24 cellular contexts compared by ENCODE assay signal in the genomic region with DNA sequence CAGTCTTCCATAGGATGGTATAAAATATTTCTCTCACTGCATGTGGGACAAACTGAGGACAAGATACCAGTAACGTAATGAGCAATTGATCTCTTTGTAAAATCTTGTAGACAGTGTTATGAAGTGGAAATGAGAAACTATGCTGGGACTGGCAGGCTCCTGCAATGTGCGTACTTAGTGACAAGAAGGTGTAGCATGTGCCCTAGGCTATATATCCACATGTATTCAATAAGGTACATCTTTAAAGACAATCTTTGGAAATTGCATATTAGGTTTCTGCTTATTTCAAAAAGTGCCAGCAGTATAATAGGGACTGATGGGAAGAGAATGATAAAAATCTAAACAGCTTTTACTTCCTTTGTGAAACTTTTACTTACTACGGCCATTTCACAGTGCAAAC.
"Had no signal": no experiment of that assay in that cellular context is flagged by ENCODE, and none has a peak within 500 bp of the region (broad histone marks: within the 10 kb centered on the region; RNA-seq: fewer than 3 reads in every experiment).

No MANE protein-coding gene starts in this region.

- H3K4me2 ChIP-seq: hepatocyte had no signal

- H3K79me2 ChIP-seq: hepatocyte, parathyroid adenoma had no signal

- FAIRE-seq: kidney had no signal

- H3K27ac ChIP-seq: dorsolateral prefrontal cortex, foreskin keratinocyte, gastroesophageal sphincter, hepatocyte, neutrophil, parathyroid adenoma, right atrium auricular region, skin epidermis, spleen, thyroid gland had no signal

- H3K4me3 ChIP-seq: dorsolateral prefrontal cortex, gastroesophageal sphincter, heart left ventricle, hepatocyte, lung, right atrium auricular region, skin epidermis, spleen, thyroid gland had no signal

- H2AFZ ChIP-seq: hepatocyte had no signal

- H3K4me3 Mint-ChIP-seq: memory B cell; naive B cell; natural killer cell treated with Interleukin-12 subunit alpha and Interleukin-12 subunit beta and Interleukin-15 and Interleukin-18, amount 100 ng/mL, for 72 hours; neural crest cell; stimulated activated naive CD8-positive, alpha-beta T cell treated with anti-CD3 and anti-CD28 coated beads, Interleukin-15, amount 100 ng/mL, for 72 hours; type B pancreatic cell had no signal

- H3K4me1 ChIP-seq: foreskin keratinocyte, heart left ventricle, parathyroid adenoma, right atrium auricular region, spleen, thyroid gland had no signal

- H3K27ac Mint-ChIP-seq: memory B cell; naive B cell; natural killer cell treated with Interleukin-12 subunit alpha and Interleukin-12 subunit beta and Interleukin-15 and Interleukin-18, amount 100 ng/mL, for 72 hours; progenitor cell of endocrine pancreas; stimulated activated naive CD8-positive, alpha-beta T cell treated with anti-CD3 and anti-CD28 coated beads, Interleukin-15, amount 100 ng/mL, for 72 hours; type B pancreatic cell had no signal

- ATAC-seq: foreskin keratinocyte; gastroesophageal sphincter; heart left ventricle; left lobe of liver; natural killer cell treated with Interleukin-12 subunit alpha and Interleukin-12 subunit beta and Interleukin-15 and Interleukin-18, amount 100 ng/mL, for 72 hours; stimulated activated naive CD8-positive, alpha-beta T cell treated with anti-CD3 and anti-CD28 coated beads, Interleukin-15, amount 100 ng/mL, for 72 hours had no signal

- H3K9me3 Mint-ChIP-seq: memory B cell; natural killer cell treated with Interleukin-12 subunit alpha and Interleukin-12 subunit beta and Interleukin-15 and Interleukin-18, amount 100 ng/mL, for 72 hours; stimulated activated naive CD8-positive, alpha-beta T cell treated with anti-CD3 and anti-CD28 coated beads, Interleukin-15, amount 100 ng/mL, for 72 hours had no signal

- H3K36me3 ChIP-seq: gastroesophageal sphincter, heart left ventricle, neutrophil, right atrium auricular region, spleen, thyroid gland had no signal

- H3K9ac ChIP-seq: parathyroid adenoma had no signal

- H3K36me3 Mint-ChIP-seq: memory B cell; naive B cell; natural killer cell treated with Interleukin-12 subunit alpha and Interleukin-12 subunit beta and Interleukin-15 and Interleukin-18, amount 100 ng/mL, for 72 hours; type B pancreatic cell had no signal

- H3K27me3 ChIP-seq: dorsolateral prefrontal cortex, foreskin keratinocyte, gastroesophageal sphincter, heart left ventricle, neutrophil, right atrium auricular region, thyroid gland had no signal

- H3K9me3 ChIP-seq: gastroesophageal sphincter, heart left ventricle, neutrophil, right atrium auricular region, spleen, thyroid gland had no signal

- DNase-seq: cortex of kidney; dorsolateral prefrontal cortex; effector CD4-positive, alpha-beta T cell; foreskin keratinocyte; heart left ventricle; kidney; naive B cell; spleen; stimulated activated naive CD4-positive, alpha-beta T cell; stimulated activated naive CD8-positive, alpha-beta T cell treated with anti-CD3 and anti-CD28 coated beads, Interleukin-15, amount 100 ng/mL, for 72 hours; thyroid gland had no signal

- H3K4me1 Mint-ChIP-seq: memory B cell; naive B cell; neural crest cell; stimulated activated naive CD8-positive, alpha-beta T cell treated with anti-CD3 and anti-CD28 coated beads, Interleukin-15, amount 100 ng/mL, for 72 hours had no signal
